In genomic region chr5:154754460-154755360, GRCh38 we compare ENCODE assay signal across 8 cellular contexts. TPM values are rescaled to one million over a fixed set of nuclear protein-coding genes. Genes with fewer than 3 reads are reported as not detected.
A peak's percentile ranks its signal among the peaks of the same experiment; 100 is the strongest.
DNase-seq lines count a peak whose midpoint lies in the region; ATAC-seq and TF ChIP-seq lines count a peak whose summit lies in the region.

No MANE protein-coding gene starts in this region.

- H3K27me3 ChIP-seq in breast epithelium: no peaks in the 10 kb centered on the region
- no peaks in the 10 kb centered on the region for H3K27me3 ChIP-seq in skeletal muscle tissue (ENCODE audit: control insufficient read depth in 3 of 3, insufficient read depth in 3 of 3, low read length in 3 of 3)

- H3K4me1 ChIP-seq in breast epithelium (peaks cover 3 to 13% of the 10 kb centered on the region in 2 donors), skeletal muscle tissue (ENCODE audit: control insufficient read depth in 3 of 3, insufficient read depth in 3 of 3, low read length in 3 of 3) (peaks cover 32 to 46% (median 33%) of the 10 kb centered on the region in 3 donors)

- TF ChIP-seq CTCF in VCaP (conservative IDR thresholded peaks at IDR 0.05) (peak; percentile 64), breast epithelium (IDR thresholded peaks at IDR 0.05) (peak; percentile 27 to 62 (median 53))

- no peaks in the 10 kb centered on the region for H3K9me3 ChIP-seq in breast epithelium
- no peaks in the 10 kb centered on the region for H3K9me3 ChIP-seq in iPS-18c (ENCODE audit: control insufficient read depth, insufficient read depth, low read length)
- H3K9me3 ChIP-seq in skeletal muscle tissue (ENCODE audit: control insufficient read depth in 3 of 3, low read length in 3 of 3): no peaks in the 10 kb centered on the region

- intact Hi-C loops in breast epithelium (cut with DNase I; ENCODE audit: low total_unique reads): no loop called here

- DNase-seq in AG08396 (ENCODE audit: low spot score) (peak; percentile 98), NCI-H2171 treated with DMSO at 0.1 percent for 48 hours (lab: John Stamatoyannopoulos, UW) (peak; percentile 93), breast epithelium (ENCODE audit: low spot score in 2 of 2) (peak; percentile 99)

- H3K36me3 ChIP-seq in breast epithelium: no peaks in the 10 kb centered on the region
- no peaks in the 10 kb centered on the region for H3K36me3 ChIP-seq in skeletal muscle tissue (ENCODE audit: control insufficient read depth in 3 of 3, insufficient read depth in 3 of 3, low read length in 3 of 3)

- H3K27ac ChIP-seq in VCaP: peak overlapping the region; percentile 95
- peak overlapping the region; percentile 97 to 98 for H3K27ac ChIP-seq in breast epithelium
- H3K27ac ChIP-seq in skeletal muscle tissue (ENCODE audit: low read depth, low read length): peak overlapping the region; percentile 99

- peak; percentile 73 for TF ChIP-seq POLR2A in breast epithelium (IDR thresholded peaks at IDR 0.05)

- H3K9ac ChIP-seq in skeletal muscle tissue (ENCODE audit: low read depth in 1 of 3, low read length in 3 of 3): peak overlapping the region; percentile 82 to 93 (median 89)

- ATAC-seq in GM18873 (IDR thresholded peaks at IDR 0.05; ENCODE audit: low FRiP score, unreplicated experiment) (peak; percentile 86), HG03135 (IDR thresholded peaks at IDR 0.05; ENCODE audit: unreplicated experiment) (peak; percentile 88)

- H3K4me3 ChIP-seq in breast epithelium: peak overlapping the region; percentile 82 to 99 (median 98)
- peak overlapping the region; percentile 93 for H3K4me3 ChIP-seq in iPS-18c (ENCODE audit: insufficient read depth, low read depth, low read length)
- peak overlapping the region; percentile 72 to 92 (median 78) for H3K4me3 ChIP-seq in skeletal muscle tissue (ENCODE audit: low read length in 3 of 3)

RNA-seq across cellular contexts. Expression of gene LARP1, which starts 0.5 kb away (rescaled TPM):
- total RNA-seq in breast epithelium: 100 to 1,000 TPM in 1 of 3 donors, 10 to 100 TPM in 2; 64.0 to 123 (median 73.7) TPM
- total RNA-seq in skeletal muscle tissue: 24.0 TPM

Comparison
In these comparisons a context has a peak if more than half of its experiments do, and no peak if none do; other contexts are left out.
1. Peak in every context shown above with its lines: DNase-seq, ATAC-seq, H3K4me3 ChIP-seq and H3K27ac ChIP-seq.